19 cellular contexts compared by ENCODE assay signal in the genomic region with DNA sequence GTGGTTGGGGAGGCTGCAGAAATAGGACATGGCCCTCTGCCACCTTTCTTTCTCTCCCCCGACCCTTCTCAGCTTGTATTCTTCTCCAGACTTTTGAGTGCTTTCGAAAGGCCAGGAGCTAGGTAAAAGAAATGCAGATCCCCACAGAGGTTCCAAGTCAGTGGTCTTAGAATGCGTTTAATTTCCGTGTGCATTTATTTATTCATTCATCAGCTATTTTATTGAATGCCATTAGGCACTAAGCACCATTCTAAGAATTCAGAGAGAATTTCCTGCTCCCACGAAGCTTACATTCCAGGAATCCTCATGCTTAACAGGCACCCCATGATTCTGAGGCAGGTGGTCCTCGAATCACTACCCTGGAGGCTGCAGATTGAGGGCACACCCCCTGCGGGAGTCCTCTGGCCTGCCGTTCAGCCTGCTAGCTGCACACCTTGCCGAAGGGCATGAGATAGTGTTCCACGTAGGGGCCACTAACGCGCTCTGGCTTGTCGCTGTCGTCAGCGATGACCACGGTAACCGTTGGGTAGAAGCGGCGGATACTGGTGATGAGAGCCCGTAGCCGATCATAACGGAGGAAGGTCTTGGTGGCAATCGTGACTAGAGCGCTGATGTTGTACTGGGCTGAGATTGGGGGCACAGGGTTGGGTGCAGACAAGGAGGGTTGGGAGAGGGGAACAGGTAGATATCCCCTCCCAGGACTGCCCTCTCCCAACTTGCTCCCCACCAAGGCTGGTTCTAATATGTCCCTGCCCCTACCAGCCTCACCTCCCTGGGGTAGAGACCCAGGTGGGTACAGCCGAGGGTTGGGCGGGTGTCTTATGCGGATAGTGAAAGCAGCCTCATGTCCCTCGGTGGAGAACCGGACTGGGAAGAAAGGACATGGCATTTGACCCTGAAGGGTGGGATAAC. TPM values are rescaled to one million over a fixed set of nuclear protein-coding genes. Genes with fewer than 3 reads are reported as not detected.
A peak's percentile ranks its signal among the peaks of the same experiment; 100 is the strongest.
DNase-seq lines count a peak whose midpoint lies in the region; ATAC-seq lines count a peak whose summit lies in the region.
"Had no signal": no experiment of that assay in that cellular context is flagged by ENCODE, and none has a peak within 500 bp of the region (broad histone marks: within the 10 kb centered on the region; RNA-seq: fewer than 3 reads in every experiment).

No MANE protein-coding gene starts in this region.

- H3K27ac Mint-ChIP-seq in activated naive CD8-positive, alpha-beta T cell: no peak overlapping the region
- no peak overlapping the region for H3K27ac Mint-ChIP-seq in activated naive CD8-positive, alpha-beta T cell treated with anti-CD3 and anti-CD28 coated beads, Interleukin-2, amount 50 U/mL, for 24 hours
- no peak overlapping the region for H3K27ac Mint-ChIP-seq in effector memory CD8-positive, alpha-beta T cell
- H3K27ac Mint-ChIP-seq in naive thymus-derived CD8-positive, alpha-beta T cell: peak overlapping the region in 1 of 10 donors; percentile 91
- H3K27ac Mint-ChIP-seq: CD4-positive, alpha-beta T cell had no signal

- peaks cover 53% of the 10 kb centered on the region for H3K27me3 Mint-ChIP-seq in activated naive CD8-positive, alpha-beta T cell
- peaks cover 86% of the 10 kb centered on the region for H3K27me3 Mint-ChIP-seq in activated naive CD8-positive, alpha-beta T cell treated with anti-CD3 and anti-CD28 coated beads, Interleukin-2, amount 50 U/mL, for 24 hours
- H3K27me3 Mint-ChIP-seq in effector memory CD8-positive, alpha-beta T cell: peaks cover 73 to 88% of the 10 kb centered on the region in 2 donors
- peaks cover 38 to 96% (median 76%) of the 10 kb centered on the region in 5 donors for H3K27me3 Mint-ChIP-seq in naive thymus-derived CD8-positive, alpha-beta T cell

- no peaks in the 10 kb centered on the region for H3K9me3 Mint-ChIP-seq in activated naive CD8-positive, alpha-beta T cell (ENCODE audit: low read depth)
- H3K9me3 Mint-ChIP-seq in activated naive CD8-positive, alpha-beta T cell treated with anti-CD3 and anti-CD28 coated beads, Interleukin-2, amount 50 U/mL, for 24 hours: no peaks in the 10 kb centered on the region
- H3K9me3 Mint-ChIP-seq in effector memory CD8-positive, alpha-beta T cell: no peaks in the 10 kb centered on the region
- peaks cover 0 to 1% (median 0%) of the 10 kb centered on the region in 9 donors for H3K9me3 Mint-ChIP-seq in naive thymus-derived CD8-positive, alpha-beta T cell
- H3K9me3 Mint-ChIP-seq: CD4-positive, alpha-beta T cell had no signal

- H3K27ac ChIP-seq in substantia nigra (ENCODE audit: low read depth, low read length, poor library complexity, severe bottlenecking): no peak overlapping the region
- H3K27ac ChIP-seq: brain microvascular endothelial cell, tibial artery had no signal

- ATAC-seq in activated naive CD8-positive, alpha-beta T cell treated with anti-CD3 and anti-CD28 coated beads, Interleukin-2, amount 50 U/mL, for 24 hours: no peak
- no peak for ATAC-seq in effector memory CD8-positive, alpha-beta T cell (replicated peaks)
- no peak for ATAC-seq in naive thymus-derived CD8-positive, alpha-beta T cell
- ATAC-seq: Panc1 had no signal

- H3K4me3 Mint-ChIP-seq in activated naive CD8-positive, alpha-beta T cell: peak overlapping the region; percentile 46
- H3K4me3 Mint-ChIP-seq in activated naive CD8-positive, alpha-beta T cell treated with anti-CD3 and anti-CD28 coated beads, Interleukin-2, amount 50 U/mL, for 24 hours: no peak overlapping the region
- peak overlapping the region; percentile 25 to 43 for H3K4me3 Mint-ChIP-seq in effector memory CD8-positive, alpha-beta T cell
- peak overlapping the region in 6 of 10 donors; percentile 26 to 68 (median 55) for H3K4me3 Mint-ChIP-seq in naive thymus-derived CD8-positive, alpha-beta T cell

- no peaks in the 10 kb centered on the region for H3K36me3 Mint-ChIP-seq in activated naive CD8-positive, alpha-beta T cell
- no peaks in the 10 kb centered on the region for H3K36me3 Mint-ChIP-seq in activated naive CD8-positive, alpha-beta T cell treated with anti-CD3 and anti-CD28 coated beads, Interleukin-2, amount 50 U/mL, for 24 hours (ENCODE audit: low read depth)
- H3K36me3 Mint-ChIP-seq in effector memory CD8-positive, alpha-beta T cell (ENCODE audit: insufficient read depth): peaks cover 2% of the 10 kb centered on the region
- no peaks in the 10 kb centered on the region for H3K36me3 Mint-ChIP-seq in naive thymus-derived CD8-positive, alpha-beta T cell

- DNase-seq in activated naive CD8-positive, alpha-beta T cell treated with anti-CD3 and anti-CD28 coated beads, Interleukin-2, amount 50 U/mL, for 24 hours: no peak
- DNase-seq in effector memory CD8-positive, alpha-beta T cell: no peak
- no peak for DNase-seq in naive thymus-derived CD8-positive, alpha-beta T cell
- peak; percentile 38 for DNase-seq in ureter (ENCODE audit: low spot score)
- no peak for DNase-seq in substantia nigra (lab: John Stamatoyannopoulos, UW)
- DNase-seq in OCI-M1 (lab: John Stamatoyannopoulos, UW): no peak
- DNase-seq in middle frontal gyrus (ENCODE audit: extremely low spot score, low spot score): no peak
- DNase-seq: activated CD4-positive, alpha-beta T cell treated with anti-CD3 and anti-CD28 coated beads for 48 hours; activated T-cell treated with anti-CD3 and anti-CD28 coated beads for 4 hours; brain microvascular endothelial cell; CD4-positive, alpha-beta T cell; dermis blood vessel endothelial cell; DMS79 treated with DMSO at 0.1 percent for 48 hours; NCI-H1436 treated with DMSO at 0.1 percent for 48 hours; NCI-H2171 treated with DMSO at 0.1 percent for 48 hours; NCI-H774 had no signal

- POLR2A ChIA-PET in naive thymus-derived CD8-positive, alpha-beta T cell (lab: Charles Lee): no interaction called here

- H3K4me1 Mint-ChIP-seq in activated naive CD8-positive, alpha-beta T cell (ENCODE audit: low read depth): peaks cover 18% of the 10 kb centered on the region
- peaks cover 16% of the 10 kb centered on the region for H3K4me1 Mint-ChIP-seq in activated naive CD8-positive, alpha-beta T cell treated with anti-CD3 and anti-CD28 coated beads, Interleukin-2, amount 50 U/mL, for 24 hours
- peaks cover 8 to 14% of the 10 kb centered on the region in 2 donors for H3K4me1 Mint-ChIP-seq in effector memory CD8-positive, alpha-beta T cell (ENCODE audit: low read depth in 2 of 2)
- H3K4me1 Mint-ChIP-seq in naive thymus-derived CD8-positive, alpha-beta T cell: peaks cover 14 to 35% (median 19%) of the 10 kb centered on the region in 4 donors

RNA-seq across cellular contexts. Expression of a gene that starts 4.5 kb away (rescaled TPM):
- under 1 TPM in 1 of 2 experiments, not detected in 1; 0.30 TPM for total RNA-seq in naive thymus-derived CD8-positive, alpha-beta T cell
- not detected for polyA plus RNA-seq in naive thymus-derived CD8-positive, alpha-beta T cell
- 3.3 TPM for total RNA-seq in ureter
- total RNA-seq: CD4-positive, alpha-beta T cell; dermis blood vessel endothelial cell had no signal

RNA-seq across cellular contexts. Expression of a gene that starts 17.3 kb away (rescaled TPM):
- under 1 TPM; 0.27 to 0.55 TPM for total RNA-seq in naive thymus-derived CD8-positive, alpha-beta T cell
- polyA plus RNA-seq in naive thymus-derived CD8-positive, alpha-beta T cell: not detected
- 41.5 TPM for total RNA-seq in ureter

RNA-seq across cellular contexts. Expression of a gene that starts 23.9 kb away (rescaled TPM):
- 10 to 100 TPM; 36.2 to 36.3 TPM for total RNA-seq in naive thymus-derived CD8-positive, alpha-beta T cell
- polyA plus RNA-seq in naive thymus-derived CD8-positive, alpha-beta T cell: 1 to 10 TPM; 4.9 to 9.4 (median 7.7) TPM
- total RNA-seq in ureter: 40.0 TPM

RNA-seq across cellular contexts. Expression of a gene that starts 37.5 kb away (rescaled TPM):
- total RNA-seq in naive thymus-derived CD8-positive, alpha-beta T cell: 10 to 100 TPM; 23.4 to 24.8 TPM
- 10 to 100 TPM; 10.9 to 24.6 (median 22.7) TPM for polyA plus RNA-seq in naive thymus-derived CD8-positive, alpha-beta T cell
- 48.0 TPM for total RNA-seq in ureter

Comparison
In these comparisons a context has a peak if more than half of its experiments do, and no peak if none do; other contexts are left out.
1. RNA of a gene that starts 17.3 kb away (total RNA-seq): 41.5 TPM in ureter (single experiment); 0.27 to 0.55 TPM in naive thymus-derived CD8-positive, alpha-beta T cell; every median in the first group is over 10 times any median in the second.